Comparison of ENCODE assay signal across 1 cellular context in the genomic region with DNA sequence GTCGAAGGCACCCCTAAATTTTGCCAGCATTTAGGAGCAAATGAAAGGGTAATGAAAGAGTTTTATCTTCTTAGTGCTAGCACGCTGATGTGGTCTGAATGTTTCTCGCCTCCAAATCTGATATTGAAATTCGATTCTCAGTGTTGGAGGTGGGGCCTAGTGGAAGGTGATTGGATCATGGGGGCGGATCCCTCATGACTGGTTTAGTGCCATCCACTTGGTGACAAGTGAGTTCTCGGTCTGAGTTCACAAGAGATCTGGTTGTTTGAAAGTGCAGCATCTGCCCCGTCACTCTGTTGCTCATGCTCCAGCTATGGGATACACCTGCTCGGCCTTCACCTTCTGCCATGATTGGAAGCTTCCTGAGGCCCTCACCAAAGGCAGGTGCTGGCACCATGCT.
TF ChIP-seq lines count a peak whose summit lies in the region.

No MANE protein-coding gene starts in this region.

TF ChIP-seq in H1, 55 proteins besides CTCF, POLR2A, EP300 and RAD21:
- TF ChIP-seq CBX8 (IDR thresholded peaks at IDR 0.05; ENCODE audit: borderline replicate concordance, low read depth, low read length): no peak
